ENCODE assay signal across 9 cellular contexts in genomic region chr22:30705710-30706651, GRCh38. TPM values are rescaled to one million over a fixed set of nuclear protein-coding genes. Genes with fewer than 3 reads are reported as not detected.
DNase-seq lines count a peak whose midpoint lies in the region; ATAC-seq, FAIRE-seq and TF ChIP-seq lines count a peak whose summit lies in the region.
"Had no signal": no experiment of that assay in that cellular context is flagged by ENCODE, and none has a peak within 500 bp of the region (broad histone marks: within the 10 kb centered on the region; RNA-seq: fewer than 3 reads in every experiment).

No MANE protein-coding gene starts in this region.

- H4K20me1 ChIP-seq in K562 (replicated peaks; ENCODE audit: control insufficient read depth, insufficient read depth, low read length) = no peaks in the 10 kb centered on the region

- no peak overlapping the region for H3K4me3 ChIP-seq in CD8-positive, alpha-beta memory T cell (ENCODE audit: low read length)
- H3K4me3 ChIP-seq in NB4 (ENCODE audit: low read depth, low read length) (no peak overlapping the region), K562 (no peak overlapping the region), breast epithelium (no peak overlapping the region)

- CTCF ChIA-PET in CD8-positive, alpha-beta memory T cell (lab: Charles Lee) = no interaction called here
- CTCF ChIA-PET in K562 (lab: Yijun Ruan, JAX; ENCODE audit: low intra/inter-chr PET ratio) = no interaction called here

- peaks cover 0 to 4% (median 0%) of the 10 kb centered on the region in 3 donors for H3K36me3 Mint-ChIP-seq in CD8-positive, alpha-beta memory T cell
- H3K36me3 Mint-ChIP-seq in CD14-positive monocyte = no peaks in the 10 kb centered on the region
- H3K36me3 Mint-ChIP-seq: IgD-negative memory B cell had no signal

- no peaks in the 10 kb centered on the region for H3K4me1 ChIP-seq in CD8-positive, alpha-beta memory T cell (ENCODE audit: insufficient read depth, low read length)
- H3K4me1 ChIP-seq in K562 (replicated peaks in 1 of 2; ENCODE audit: control insufficient read depth in 2 of 2, insufficient read depth in 2 of 2, low read length in 2 of 2) = peaks cover 3 to 8% of the 10 kb centered on the region in 2 experiments; a peak in 3 of 5 replicates
- H3K4me1 ChIP-seq in breast epithelium = no peaks in the 10 kb centered on the region

- H3K9ac ChIP-seq in K562 (ENCODE audit: insufficient read depth in 1 of 2, low read depth in 2 of 2, low read length in 2 of 2) = no peak overlapping the region

- TF ChIP-seq CTCF in NB4 (IDR thresholded peaks at IDR 0.05; ENCODE audit: low read depth, low read length) (no peak), K562 (IDR thresholded peaks at IDR 0.05 in 2 of 3, conservative IDR thresholded peaks at IDR 0.05 in 1 of 3; ENCODE audit: insufficient read depth in 2 of 3, low read depth in 1 of 3, low read length in 3 of 3) (no peak), CD14-positive monocyte (IDR thresholded peaks at IDR 0.05) (no peak), breast epithelium (IDR thresholded peaks at IDR 0.05) (no peak)

- ATAC-seq in GM19452 (IDR thresholded peaks at IDR 0.05; ENCODE audit: unreplicated experiment) (peak; percentile 73), K562 (no peak), HG02763 (IDR thresholded peaks at IDR 0.05; ENCODE audit: unreplicated experiment) (no peak)

- no peak overlapping the region for H3K27ac ChIP-seq in CD8-positive, alpha-beta memory T cell (ENCODE audit: low read depth, low read length)
- H3K27ac ChIP-seq in K562 (ENCODE audit: extremely low read depth, low read depth, low read length) (no peak overlapping the region), breast epithelium (no peak overlapping the region)

- POLR2A ChIA-PET in CD8-positive, alpha-beta memory T cell (lab: Charles Lee) = no interaction called here
- POLR2A ChIA-PET in K562 (lab: Yijun Ruan, JAX) = interaction anchor here (0.5 to 0.9 kb wide), 2 partner anchors 11 to 116 kb away, joined by 3 to 5 read pairs; no protein-coding TSS in a partner anchor

- TF ChIP-seq POLR2A in NB4 (IDR thresholded peaks at IDR 0.05; ENCODE audit: extremely low read depth, insufficient read length) (no peak), K562 (conservative IDR thresholded peaks at IDR 0.05) (no peak), breast epithelium (IDR thresholded peaks at IDR 0.05) (no peak)

- no peaks in the 10 kb centered on the region for H3K79me2 ChIP-seq in K562 (ENCODE audit: control insufficient read depth, insufficient read depth, low read length)

- intact Hi-C loops in K562 (cut with micrococcal nuclease) (no loop called here), CD14-positive monocyte (cut with micrococcal nuclease) (no loop called here), breast epithelium (cut with DNase I; ENCODE audit: low total_unique reads) (no loop called here)

- no peaks in the 10 kb centered on the region for H3K9me3 ChIP-seq in CD8-positive, alpha-beta memory T cell (ENCODE audit: low read length)
- H3K9me3 ChIP-seq in K562 (replicated peaks; ENCODE audit: control insufficient read depth, insufficient read depth, low read depth, low read length) (no peaks in the 10 kb centered on the region), breast epithelium (no peaks in the 10 kb centered on the region)

- no peak overlapping the region for H2AFZ ChIP-seq in K562 (ENCODE audit: low read depth, low read length)

- no peak for TF ChIP-seq RAD21 in K562 (CRISPR knock-in tag; conservative IDR thresholded peaks at IDR 0.05 in 1 of 2, IDR thresholded peaks at IDR 0.05 in 1 of 2)

- 37% methylated on average over 11 of the region's 11 CpGs for WGBS in K562 (ENCODE audit: insufficient coverage, low coverage, missing lambda C conversion rate)

- in situ Hi-C loops in K562 (cut with MboI) = no loop called here

- no peaks in the 10 kb centered on the region for H3K36me3 ChIP-seq in CD8-positive, alpha-beta memory T cell (ENCODE audit: insufficient read depth, low read length)
- H3K36me3 ChIP-seq in K562 (ENCODE audit: control insufficient read depth, insufficient read depth, low read length) = no peaks in the 10 kb centered on the region
- H3K36me3 ChIP-seq in breast epithelium = no peaks in the 10 kb centered on the region

- peak overlapping the region in 2 of 7 donors; percentile 2 to 22 for H3K4me3 Mint-ChIP-seq in CD8-positive, alpha-beta memory T cell
- no peak overlapping the region for H3K4me3 Mint-ChIP-seq in CD14-positive monocyte

- peak overlapping the region; percentile 21 to 90 (median 58) for H3K27ac Mint-ChIP-seq in CD8-positive, alpha-beta memory T cell
- H3K27ac Mint-ChIP-seq in CD14-positive monocyte = no peak overlapping the region

- peak in 2 of 5 donors; percentile 13 to 22 for DNase-seq in CD8-positive, alpha-beta memory T cell
- DNase-seq in NB4 (ENCODE audit: low read depth) = peak; percentile 58
- DNase-seq in K562 (ENCODE audit: extremely low read depth in 1 of 4, low spot score in 3 of 4) = no peak
- peak; percentile 65 for DNase-seq in superior temporal gyrus (ENCODE audit: extremely low spot score)
- DNase-seq in CD14-positive monocyte (ENCODE audit: low spot score) = no peak
- DNase-seq in breast epithelium (ENCODE audit: low spot score in 2 of 2) = no peak

- H3K9me3 Mint-ChIP-seq in CD8-positive, alpha-beta memory T cell = peaks cover 0 to 6% (median 4%) of the 10 kb centered on the region in 5 donors
- no peaks in the 10 kb centered on the region for H3K9me3 Mint-ChIP-seq in CD14-positive monocyte

- no peaks in the 10 kb centered on the region for H3K9me1 ChIP-seq in K562 (ENCODE audit: control insufficient read depth, insufficient read depth, low read length)

- no peaks in the 10 kb centered on the region for H3K27me3 ChIP-seq in CD8-positive, alpha-beta memory T cell (ENCODE audit: insufficient read depth, low read length, poor library complexity, severe bottlenecking)
- no peaks in the 10 kb centered on the region for H3K27me3 ChIP-seq in K562 (ENCODE audit: control insufficient read depth in 2 of 2, insufficient read depth in 2 of 2, low read length in 2 of 2)
- no peaks in the 10 kb centered on the region for H3K27me3 ChIP-seq in breast epithelium

- FAIRE-seq in K562 (lab: Jason Lieb, UNC) = no peak

- no peak overlapping the region for H3K4me2 ChIP-seq in K562 (ENCODE audit: insufficient read depth, low read length)

- no TSS peak for BruUV-seq in K562 (replicated peaks; lab: Mats Ljungman, UMichigan)

- no peaks in the 10 kb centered on the region for H3K27me3 Mint-ChIP-seq in CD8-positive, alpha-beta memory T cell
- H3K27me3 Mint-ChIP-seq in CD14-positive monocyte (ENCODE audit: low read depth in 3 of 3) = peaks cover 0 to 18% (median 4%) of the 10 kb centered on the region in 3 donors

- no peak for TF ChIP-seq EP300 in K562 (IDR thresholded peaks at IDR 0.05; ENCODE audit: low read length)

- H3K4me1 Mint-ChIP-seq in CD8-positive, alpha-beta memory T cell = peaks cover 24 to 26% (median 24%) of the 10 kb centered on the region in 3 donors
- peaks cover 3% of the 10 kb centered on the region for H3K4me1 Mint-ChIP-seq in CD14-positive monocyte

RNA-seq across cellular contexts. Expression of gene OSBP2, which starts 11.3 kb away (rescaled TPM):
- under 1 TPM; 0.66 to 0.74 TPM for total RNA-seq in CD8-positive, alpha-beta memory T cell
- polyA plus RNA-seq in CD8-positive, alpha-beta memory T cell = 0.74 TPM
- 38.2 and 49.5 TPM in 2 replicates for total RNA-seq in K562 (2011; cell fraction: chromatin; rRNA removed; ENCODE audit: low replicate concordance)
- total RNA-seq in K562 (2011; cell fraction: nucleolus; rRNA removed) = 22.2 and 25.8 TPM in 2 replicates
- 24.9 and 29.2 TPM in 2 replicates for total RNA-seq in K562 (2011; cell fraction: nucleoplasm; rRNA removed)
- total RNA-seq in K562 (2014; rRNA removed) (24.1 and 27.4 TPM in 2 replicates), K562 (2014; rRNA removed; fragmentation: Illumina TruSeq; extraction: Trizol) (9.8 and 11.4 TPM in 2 replicates), K562 (2015; rRNA removed; fragmentation: Illumina TruSeq; extraction: Trizol) (13.5 and 14.5 TPM in 2 replicates), K562 (2021) (28.8 and 31.3 TPM in 2 replicates), breast epithelium (1 to 10 TPM in 2 of 3 donors, under 1 TPM in 1; 0.96 to 4.6 (median 4.4) TPM)
- polyA plus RNA-seq in K562 (2011; rRNA removed) (18.5 and 29.5 TPM in 2 replicates), K562 (2014; fragmentation: Illumina TruSeq; extraction: Trizol) (23.3 and 26.0 TPM in 2 replicates), K562 (2014; fragmentation: Nextera tagmentation; extraction: Ambion mirVana) (under 1 TPM; 0.52 to 0.55 TPM), K562 (2014; rRNA removed) (21.6 and 23.4 TPM in 2 replicates), CD14-positive monocyte (under 1 TPM in 1 of 2 donors, not detected in 1; 0.54 TPM)
- polyA plus RNA-seq in K562 (2011; cell fraction: cytosol; rRNA removed) = 15.5 and 43.5 TPM in 2 replicates
- 18.5 and 38.5 TPM in 2 replicates for polyA plus RNA-seq in K562 (2011; cell fraction: nucleus; rRNA removed)
- polyA plus RNA-seq in K562 (2012) = 11.3 and 15.6 TPM in 2 replicates
- polyA minus RNA-seq in K562 (2011; rRNA and poly(A)+ RNA removed) = 16.4 and 28.3 TPM in 2 replicates
- 9.6 and 23.8 TPM in 2 replicates for polyA minus RNA-seq in K562 (2011; cell fraction: cytosol; rRNA and poly(A)+ RNA removed)
- 14.6 and 17.6 TPM in 2 replicates for polyA minus RNA-seq in K562 (2011; cell fraction: nucleus; rRNA and poly(A)+ RNA removed)

RNA-seq across cellular contexts. Expression of gene DUSP18, which starts 38.3 kb away (rescaled TPM):
- total RNA-seq in CD8-positive, alpha-beta memory T cell = 10 to 100 TPM; 11.4 to 12.5 TPM
- polyA plus RNA-seq in CD8-positive, alpha-beta memory T cell = 12.3 TPM
- 6.0 and 6.8 TPM in 2 replicates for total RNA-seq in K562 (2011; cell fraction: chromatin; rRNA removed; ENCODE audit: low replicate concordance)
- total RNA-seq in K562 (2011; cell fraction: nucleolus; rRNA removed) = 5.1 and 6.8 TPM in 2 replicates
- total RNA-seq in K562 (2011; cell fraction: nucleoplasm; rRNA removed) = 4.5 and 6.7 TPM in 2 replicates
- 1.00 and 2.4 TPM in 2 replicates for total RNA-seq in K562 (2014; rRNA removed)
- 1.3 and 1.5 TPM in 2 replicates for total RNA-seq in K562 (2014; rRNA removed; fragmentation: Illumina TruSeq; extraction: Trizol)
- 1.5 and 1.7 TPM in 2 replicates for total RNA-seq in K562 (2015; rRNA removed; fragmentation: Illumina TruSeq; extraction: Trizol)
- 2.0 and 2.6 TPM in 2 replicates for total RNA-seq in K562 (2021)
- 3.7 and 4.4 TPM in 2 replicates for polyA plus RNA-seq in K562 (2011; rRNA removed)
- polyA plus RNA-seq in K562 (2011; cell fraction: cytosol; rRNA removed) = 6.9 and 8.2 TPM in 2 replicates
- 3.4 and 3.8 TPM in 2 replicates for polyA plus RNA-seq in K562 (2011; cell fraction: nucleus; rRNA removed)
- polyA plus RNA-seq in K562 (2012) = 1.6 and 2.5 TPM in 2 replicates
- polyA plus RNA-seq in K562 (2014; fragmentation: Illumina TruSeq; extraction: Trizol) = 1.7 and 2.0 TPM in 2 replicates
- polyA plus RNA-seq in K562 (2014; fragmentation: Nextera tagmentation; extraction: Ambion mirVana) = 1 to 10 TPM; 1.1 to 1.3 TPM
- polyA plus RNA-seq in K562 (2014; rRNA removed) = 1.2 and 3.1 TPM in 2 replicates
- polyA minus RNA-seq in K562 (2011; rRNA and poly(A)+ RNA removed) = 3.0 and 4.3 TPM in 2 replicates
- 1.4 and 3.4 TPM in 2 replicates for polyA minus RNA-seq in K562 (2011; cell fraction: cytosol; rRNA and poly(A)+ RNA removed)
- 2.0 and 3.2 TPM in 2 replicates for polyA minus RNA-seq in K562 (2011; cell fraction: nucleus; rRNA and poly(A)+ RNA removed)
- polyA plus RNA-seq in CD14-positive monocyte = 10 to 100 TPM; 13.2 to 18.9 TPM
- 10 to 100 TPM in 1 of 3 donors, 1 to 10 TPM in 2; 5.9 to 12.0 (median 8.0) TPM for total RNA-seq in breast epithelium

Comparison
In these comparisons a context has a peak if more than half of its experiments do, and no peak if none do; other contexts are left out.
1. DNase-seq: peak in NB4 (single experiment) and superior temporal gyrus (single experiment); none in K562 (0 of 4), CD14-positive monocyte (single experiment) and breast epithelium (0 of 2).
2. H3K27ac Mint-ChIP-seq: peak in CD8-positive, alpha-beta memory T cell (8 of 8); none in CD14-positive monocyte (0 of 7).